Comparison of ENCODE assay signal across 19 cellular contexts in genomic region chr7:134660961-134661376, GRCh38. TPM values are rescaled to one million over a fixed set of nuclear protein-coding genes. Genes with fewer than 3 reads are reported as not detected.
DNase-seq lines count a peak whose midpoint lies in the region; ATAC-seq and TF ChIP-seq lines count a peak whose summit lies in the region.
"Had no signal": no experiment of that assay in that cellular context is flagged by ENCODE, and none has a peak within 500 bp of the region (broad histone marks: within the 10 kb centered on the region; RNA-seq: fewer than 3 reads in every experiment).

No MANE protein-coding gene starts in this region.

- peaks cover 18% of the 10 kb centered on the region for H3K4me1 Mint-ChIP-seq in activated T-cell treated with anti-CD3 and anti-CD28 coated beads, Interleukin-2, amount 50 U/mL, for 4 hours (ENCODE audit: low read depth)

- no peak overlapping the region for H3K4me3 Mint-ChIP-seq in activated T-cell treated with anti-CD3 and anti-CD28 coated beads, Interleukin-2, amount 50 U/mL, for 4 hours
- H3K4me3 Mint-ChIP-seq: endodermal cell, GM23338 had no signal

- peak; percentile 48 to 66 for ATAC-seq in activated T-cell treated with anti-CD3 and anti-CD28 coated beads, Interleukin-2, amount 50 U/mL, for 4 hours
- ATAC-seq in GM21529 (IDR thresholded peaks at IDR 0.05; ENCODE audit: unreplicated experiment) = no peak
- ATAC-seq in GM21528 (IDR thresholded peaks at IDR 0.05; ENCODE audit: low FRiP score, unreplicated experiment) = no peak
- ATAC-seq: A549, GM12878, GM23338 had no signal

- peaks cover 4% of the 10 kb centered on the region for H3K9me3 Mint-ChIP-seq in activated T-cell treated with anti-CD3 and anti-CD28 coated beads, Interleukin-2, amount 50 U/mL, for 4 hours
- H3K9me3 Mint-ChIP-seq: endodermal cell, GM23338 had no signal

- no peak for DNase-seq in activated T-cell treated with anti-CD3 and anti-CD28 coated beads, Interleukin-2, amount 50 U/mL, for 4 hours
- no peak for DNase-seq in activated T-cell treated with anti-CD3 and anti-CD28 coated beads, Interleukin-2, amount 50 U/mL, for 1 hour
- DNase-seq in astrocyte of the spinal cord (ENCODE audit: low read depth, low spot score) = peak; percentile 72
- DNase-seq in globus pallidus (ENCODE audit: low spot score) = peak; percentile 11
- peak; percentile 66 for DNase-seq in stromal cell of bone marrow (ENCODE audit: low read depth)
- DNase-seq in mesenteric fat pad (ENCODE audit: low spot score) = no peak
- DNase-seq: activated CD8-positive, alpha-beta memory T cell treated with anti-CD3 and anti-CD28 coated beads, Interleukin-2, amount 50 U/mL, for 48 hours; endodermal cell; NCI-H2081 treated with DMSO at 0.1 percent for 48 hours; NK-92 treated with Interleukin-12 subunit alpha and Interleukin-12 subunit beta, amount 100 ng/mL, for 24 hours; occipital lobe; SIG-M5; stimulated activated CD8-positive, alpha-beta memory T cell treated with anti-CD3 and anti-CD28 coated beads, Interleukin-4, amount 100 ng/mL, for 48 hours; transverse colon had no signal

- peaks cover 54% of the 10 kb centered on the region for H3K36me3 Mint-ChIP-seq in activated T-cell treated with anti-CD3 and anti-CD28 coated beads, Interleukin-2, amount 50 U/mL, for 4 hours (ENCODE audit: insufficient read depth)

- H3K27me3 Mint-ChIP-seq in activated T-cell treated with anti-CD3 and anti-CD28 coated beads, Interleukin-2, amount 50 U/mL, for 4 hours (ENCODE audit: low read depth) = no peaks in the 10 kb centered on the region

- no peak for TF ChIP-seq CTCF in astrocyte of the spinal cord (IDR thresholded peaks at IDR 0.05; ENCODE audit: low read depth, low read length)

- in situ Hi-C loops in astrocyte of the spinal cord (cut with HindIII; ENCODE audit: low sequenced_read_pairs) = no loop called here

- no peak overlapping the region for H3K4me3 ChIP-seq in astrocyte of the spinal cord (ENCODE audit: low read depth, low read length)
- H3K4me3 ChIP-seq: A549, GM12878, GM23338, transverse colon had no signal

RNA-seq across cellular contexts. Expression of gene BPGM, which starts 14.3 kb away (rescaled TPM):
- 10 to 100 TPM; 12.5 to 14.7 (median 13.4) TPM for total RNA-seq in activated T-cell treated with anti-CD3 and anti-CD28 coated beads, Interleukin-2, amount 50 U/mL, for 4 hours
- 12.4 TPM for total RNA-seq in mesenteric fat pad

Comparison
In these comparisons a context has a peak if more than half of its experiments do, and no peak if none do; other contexts are left out.
1. ATAC-seq: peak in activated T-cell treated with anti-CD3 and anti-CD28 coated beads, Interleukin-2, amount 50 U/mL, for 4 hours (2 of 2); none in GM21529 (single experiment) and GM21528 (single experiment).
2. DNase-seq: peak in astrocyte of the spinal cord (single experiment), globus pallidus (single experiment) and stromal cell of bone marrow (single experiment); none in activated T-cell treated with anti-CD3 and anti-CD28 coated beads, Interleukin-2, amount 50 U/mL, for 4 hours (single experiment), activated T-cell treated with anti-CD3 and anti-CD28 coated beads, Interleukin-2, amount 50 U/mL, for 1 hour (single experiment) and mesenteric fat pad (single experiment).